19 cellular contexts compared by ENCODE assay signal in the genomic region with DNA sequence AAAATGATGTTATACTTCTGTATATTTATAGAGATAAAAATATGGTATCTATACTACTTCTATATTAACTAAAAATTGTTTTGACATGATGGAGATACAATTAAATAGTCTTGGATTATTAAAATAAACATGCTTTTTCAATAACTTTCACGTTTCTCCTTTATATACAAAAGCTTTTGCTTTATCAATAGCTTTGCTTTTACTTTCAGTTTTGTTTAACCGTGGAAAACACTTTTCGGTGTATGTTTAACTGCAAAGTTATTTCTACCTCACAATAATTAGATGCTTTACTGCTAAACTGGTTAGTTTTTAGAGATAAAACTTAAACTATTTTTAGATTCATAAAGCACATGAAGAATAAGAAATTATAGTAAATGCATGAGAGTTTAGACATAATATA.
A peak's percentile ranks its signal among the peaks of the same experiment; 100 is the strongest.
DNase-seq lines count a peak whose midpoint lies in the region; ATAC-seq, FAIRE-seq and TF ChIP-seq lines count a peak whose summit lies in the region.
"Had no signal": no experiment of that assay in that cellular context is flagged by ENCODE, and none has a peak within 500 bp of the region (broad histone marks: within the 10 kb centered on the region; RNA-seq: fewer than 3 reads in every experiment).

No MANE protein-coding gene starts in this region.

- FAIRE-seq in RCC 7860 (lab: Jason Lieb, UNC), result peak; percentile 35

- intact Hi-C loops in spleen (cut with DNase I; ENCODE audit: low total_unique reads) (no loop called here), aorta (cut with DNase I) (no loop called here)

- H3K4me1 ChIP-seq in spleen, result peaks cover 0 to 5% (median 0%) of the 10 kb centered on the region in 6 donors
- no peaks in the 10 kb centered on the region for H3K4me1 ChIP-seq in aorta (ENCODE audit: control insufficient read depth in 1 of 2, insufficient read depth in 2 of 2, low read length in 2 of 2)
- H3K4me1 ChIP-seq: BLaER1 treated with 17β-estradiol and CSF1 and Interleukin-3, amounts not matched to agents 10 nM and 100 nM; tibial nerve had no signal

- TF ChIP-seq CTCF in spleen (IDR thresholded peaks at IDR 0.05 in 8 of 11, conservative IDR thresholded peaks at IDR 0.05 in 3 of 11), result no peak

- no peak for TF ChIP-seq POLR2A in spleen (IDR thresholded peaks at IDR 0.05)

- H3K36me3 ChIP-seq in spleen (no peaks in the 10 kb centered on the region), aorta (ENCODE audit: control insufficient read depth in 1 of 2, insufficient read depth in 2 of 2, low read length in 1 of 2) (no peaks in the 10 kb centered on the region)
- H3K36me3 ChIP-seq: BLaER1 treated with 17β-estradiol and CSF1 and Interleukin-3, amounts not matched to agents 10 nM and 100 nM; brain microvascular endothelial cell; tibial nerve had no signal

- ATAC-seq in GM18868 (IDR thresholded peaks at IDR 0.05; ENCODE audit: unreplicated experiment) (peak; percentile 33), HG03103 (IDR thresholded peaks at IDR 0.05; ENCODE audit: low read depth, unreplicated experiment) (peak; percentile 42), aorta (ENCODE audit: low FRiP score) (no peak), HG03460 (IDR thresholded peaks at IDR 0.05; ENCODE audit: unreplicated experiment) (no peak)
- ATAC-seq: activated CD8-positive, alpha-beta T cell treated with anti-CD3 and anti-CD28 coated beads for 36 hours had no signal

- H3K27me3 ChIP-seq in spleen (replicated peaks in 1 of 7) (no peaks in the 10 kb centered on the region), aorta (ENCODE audit: control insufficient read depth in 1 of 2, insufficient read depth in 2 of 2, low read length in 1 of 2) (no peaks in the 10 kb centered on the region)
- H3K27me3 ChIP-seq: BLaER1 treated with 17β-estradiol and CSF1 and Interleukin-3, amounts not matched to agents 10 nM and 100 nM; brain microvascular endothelial cell; tibial nerve had no signal

- no peak for DNase-seq in RCC 7860 (ENCODE audit: low spot score)
- DNase-seq in spleen, result no peak
- DNase-seq in activated effector memory CD4-positive, alpha-beta T cell treated with Interleukin-2 at 50 U/mL for 16 hours, result no peak
- DNase-seq in SKM-1 treated with dmso at 0.1 percent for 144 hours (lab: John Stamatoyannopoulos, UW; ENCODE audit: unreplicated experiment), result no peak
- DNase-seq in aorta, result no peak
- DNase-seq: activated CD8-positive, alpha-beta T cell treated with anti-CD3 and anti-CD28 coated beads for 36 hours; activated naive CD8-positive, alpha-beta T cell treated with anti-CD3 and anti-CD28 coated beads, Interleukin-2, amount 10 ng/mL, durations not matched to agents 7 days and 5 days; activated T-cell treated with anti-CD3 and anti-CD28 coated beads, Interleukin-2, amount 50 U/mL, for 48 hours; brain microvascular endothelial cell; foreskin melanocyte; GF-D8; NCI-H1930; NCI-H446; SHP77 had no signal

- H3K4me3 ChIP-seq in spleen (peak overlapping the region in 6 of 8 donors; percentile 9 to 51 (median 17)), aorta (ENCODE audit: low read length in 2 of 2) (no peak overlapping the region)
- H3K4me3 ChIP-seq: BLaER1 treated with 17β-estradiol and CSF1 and Interleukin-3, amounts not matched to agents 10 nM and 100 nM; tibial nerve had no signal

- no peaks in the 10 kb centered on the region for H3K9me3 ChIP-seq in spleen
- H3K9me3 ChIP-seq in aorta (ENCODE audit: control insufficient read depth, low read length), result no peaks in the 10 kb centered on the region
- H3K9me3 ChIP-seq: BLaER1 treated with 17β-estradiol and CSF1 and Interleukin-3, amounts not matched to agents 10 nM and 100 nM; tibial nerve had no signal

- WGBS in spleen, 5 donors, result 55 to 72% (median 61%) methylated on average over 3 of the region's 3 CpGs
- WGBS in aorta, 2 donors, result 62 to 74% methylated on average over 3 of the region's 3 CpGs

- peak overlapping the region in 2 of 8 donors; percentile 6 to 21 for H3K27ac ChIP-seq in spleen
- no peak overlapping the region for H3K27ac ChIP-seq in aorta (ENCODE audit: low read depth in 1 of 2, low read length in 2 of 2)
- H3K27ac ChIP-seq: BLaER1 treated with 17β-estradiol and CSF1 and Interleukin-3, amounts not matched to agents 10 nM and 100 nM; brain microvascular endothelial cell; tibial nerve had no signal

Comparison
In these comparisons a context has a peak if more than half of its experiments do, and no peak if none do; other contexts are left out.
1. ATAC-seq: peak in GM18868 (single experiment) and HG03103 (single experiment); none in aorta (single experiment) and HG03460 (single experiment).
2. H3K4me3 ChIP-seq: peak in spleen (6 of 8); none in aorta (0 of 2).